8 cellular contexts compared by ENCODE assay signal in the genomic region with DNA sequence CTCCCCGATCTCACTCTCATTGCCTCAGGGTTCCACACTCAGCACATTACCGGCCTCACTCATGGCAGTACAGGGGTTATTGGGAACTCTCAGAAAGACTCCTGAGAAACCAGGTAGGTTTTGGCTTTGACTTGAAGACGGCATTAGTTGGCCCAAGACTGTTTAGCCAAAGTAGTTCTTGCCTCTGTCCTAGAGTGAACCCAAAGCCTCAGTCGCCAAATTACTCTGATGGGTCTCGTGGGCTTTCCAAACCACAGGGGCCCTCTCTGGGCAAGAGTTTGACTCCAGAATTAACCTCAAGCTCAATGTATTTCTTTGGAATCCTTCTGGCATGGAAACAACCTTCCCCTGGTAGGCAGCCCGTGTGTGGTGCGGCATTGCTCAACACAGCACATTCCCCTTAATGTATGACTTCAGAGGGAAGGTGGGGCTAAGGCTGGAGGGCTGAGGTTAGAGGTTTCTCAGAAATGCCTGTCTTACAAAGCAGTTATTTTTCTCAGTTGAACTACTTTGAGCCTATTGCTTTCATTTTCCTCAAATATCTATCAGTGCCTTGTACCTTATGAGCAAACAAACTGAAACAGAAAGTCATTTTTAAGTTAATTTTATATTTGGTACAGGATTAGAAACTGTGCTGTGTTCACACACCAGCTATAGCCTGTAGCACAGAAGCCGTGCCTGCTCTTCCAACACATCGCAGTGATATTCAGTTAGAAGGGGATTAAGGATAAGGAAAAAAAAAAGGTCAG.
A peak's percentile ranks its signal among the peaks of the same experiment; 100 is the strongest.
DNase-seq lines count a peak whose midpoint lies in the region; ATAC-seq and TF ChIP-seq lines count a peak whose summit lies in the region.

No MANE protein-coding gene starts in this region.

- H3K9me3 Mint-ChIP-seq in stimulated activated effector memory CD8-positive, alpha-beta T cell treated with anti-CD3 and anti-CD28 coated beads, Interleukin-12 subunit alpha, Interleukin-12 subunit beta, amount 100 ng/mL, for 72 hours: peaks cover 10% of the 10 kb centered on the region

- no peaks in the 10 kb centered on the region for H3K4me1 Mint-ChIP-seq in stimulated activated effector memory CD8-positive, alpha-beta T cell treated with anti-CD3 and anti-CD28 coated beads, Interleukin-12 subunit alpha, Interleukin-12 subunit beta, amount 100 ng/mL, for 72 hours

- no peak overlapping the region for H3K4me3 Mint-ChIP-seq in stimulated activated effector memory CD8-positive, alpha-beta T cell treated with anti-CD3 and anti-CD28 coated beads, Interleukin-12 subunit alpha, Interleukin-12 subunit beta, amount 100 ng/mL, for 72 hours

- H3K4me3 ChIP-seq in astrocyte of the cerebellum (ENCODE audit: low read depth, low read length): no peak overlapping the region

- peak; percentile 98 for ATAC-seq in GM21515 (IDR thresholded peaks at IDR 0.05; ENCODE audit: unreplicated experiment)
- peak; percentile 83 for ATAC-seq in stimulated activated effector memory CD8-positive, alpha-beta T cell treated with anti-CD3 and anti-CD28 coated beads, Interleukin-12 subunit alpha, Interleukin-12 subunit beta, amount 100 ng/mL, for 72 hours

- no peaks in the 10 kb centered on the region for H3K36me3 Mint-ChIP-seq in stimulated activated effector memory CD8-positive, alpha-beta T cell treated with anti-CD3 and anti-CD28 coated beads, Interleukin-12 subunit alpha, Interleukin-12 subunit beta, amount 100 ng/mL, for 72 hours

- H3K27ac Mint-ChIP-seq in stimulated activated effector memory CD8-positive, alpha-beta T cell treated with anti-CD3 and anti-CD28 coated beads, Interleukin-12 subunit alpha, Interleukin-12 subunit beta, amount 100 ng/mL, for 72 hours: no peak overlapping the region

- TF ChIP-seq CTCF in GM13977 (IDR thresholded peaks at IDR 0.05; ENCODE audit: extremely low read depth, insufficient read depth, missing control alignments): no peak
- no peak for TF ChIP-seq CTCF in astrocyte of the cerebellum (IDR thresholded peaks at IDR 0.05; ENCODE audit: low read depth, low read length, missing control alignments)

- DNase-seq in GM13977 (ENCODE audit: low spot score) (peak; percentile 66), HK-2 (ENCODE audit: unreplicated experiment) (peak; percentile 13), astrocyte of the cerebellum (ENCODE audit: low read depth) (peak; percentile 99), NCI-H345 treated with DMSO at 0.1 percent for 48 hours (lab: John Stamatoyannopoulos, UW; ENCODE audit: unreplicated experiment) (no peak), NCI-H2196 treated with DMSO at 0.1 percent for 48 hours (lab: John Stamatoyannopoulos, UW; ENCODE audit: unreplicated experiment) (no peak)
- DNase-seq in stimulated activated effector memory CD8-positive, alpha-beta T cell treated with anti-CD3 and anti-CD28 coated beads, Interleukin-12 subunit alpha, Interleukin-12 subunit beta, amount 100 ng/mL, for 72 hours (ENCODE audit: low spot score in 2 of 2): no peak
- DNase-seq in activated effector memory CD4-positive, alpha-beta T cell treated with anti-CD3 and anti-CD28 coated beads, Interleukin-2, amount 50 U/mL, for 16 hours: no peak

- in situ Hi-C loops in GM13977 (cut with MboI; ENCODE audit: low pct_unique_long_range_greater_than_20kb, low sequenced_read_pairs, unreplicated experiment) (no loop called here), astrocyte of the cerebellum (cut with HindIII; ENCODE audit: low sequenced_read_pairs) (no loop called here)

Comparison
In these comparisons a context has a peak if more than half of its experiments do, and no peak if none do; other contexts are left out.
1. DNase-seq: peak in GM13977 (single experiment), HK-2 (single experiment) and astrocyte of the cerebellum (single experiment); none in stimulated activated effector memory CD8-positive, alpha-beta T cell treated with anti-CD3 and anti-CD28 coated beads, Interleukin-12 subunit alpha, Interleukin-12 subunit beta, amount 100 ng/mL, for 72 hours (0 of 2), NCI-H345 treated with DMSO at 0.1 percent for 48 hours (single experiment), NCI-H2196 treated with DMSO at 0.1 percent for 48 hours (single experiment) and activated effector memory CD4-positive, alpha-beta T cell treated with anti-CD3 and anti-CD28 coated beads, Interleukin-2, amount 50 U/mL, for 16 hours (single experiment).